ENCODE assay signal across 32 cellular contexts in the genomic region with DNA sequence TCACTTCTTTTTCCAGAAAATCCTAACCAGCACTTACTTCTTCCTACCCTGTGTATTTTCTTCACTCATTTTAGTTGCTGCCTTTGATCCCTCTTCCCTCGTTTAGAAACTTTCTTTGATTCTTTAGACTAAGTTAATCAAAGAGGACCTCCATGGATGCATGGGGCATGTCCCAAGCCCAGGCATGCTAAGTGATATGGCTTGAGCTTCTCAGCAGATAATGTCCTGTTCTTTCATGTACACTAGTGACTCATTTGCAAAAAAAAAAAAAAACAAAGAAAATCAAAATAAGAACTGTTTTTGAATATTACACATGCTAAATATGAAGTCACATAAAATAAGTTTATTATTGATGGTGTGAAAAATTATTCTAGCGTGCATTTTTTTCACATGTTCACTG.
"Had no signal": no experiment of that assay in that cellular context is flagged by ENCODE, and none has a peak within 500 bp of the region (broad histone marks: within the 10 kb centered on the region; RNA-seq: fewer than 3 reads in every experiment).

No MANE protein-coding gene starts in this region.

- H3K79me2 ChIP-seq: hepatocyte had no signal

- H3K27me3 Mint-ChIP-seq: activated CD4-positive, alpha-beta memory T cell treated with anti-CD3 and anti-CD28 coated beads, Interleukin-2, amount 10 ng/mL, durations not matched to agents 7 days and 5 days; activated naive CD4-positive, alpha-beta T cell treated with anti-CD3 and anti-CD28 coated beads, Interleukin-2, amount 10 ng/mL, durations not matched to agents 7 days and 5 days; activated naive CD8-positive, alpha-beta T cell treated with anti-CD3 and anti-CD28 coated beads, Interleukin-2, amount 10 ng/mL, durations not matched to agents 7 days and 5 days; activated T-cell treated with anti-CD3 and anti-CD28 coated beads, Interleukin-2, amount 50 U/mL, for 24 hours; dendritic cell treated with granulocyte-macrophage colony-stimulating factor and Interleukin-4, amounts not matched to agents 40 ng/mL and 50 ng/mL, for 4 days; T-cell had no signal

- H3K4me3 Mint-ChIP-seq: activated CD4-positive, alpha-beta memory T cell treated with anti-CD3 and anti-CD28 coated beads, Interleukin-2, amount 10 ng/mL, durations not matched to agents 7 days and 5 days; activated CD4-positive, alpha-beta T cell treated with anti-CD3 and anti-CD28 coated beads, Interleukin-2, amount 10 ng/mL, durations not matched to agents 7 days and 5 days; activated naive CD4-positive, alpha-beta T cell treated with anti-CD3 and anti-CD28 coated beads, Interleukin-2, amount 10 ng/mL, durations not matched to agents 7 days and 5 days; activated naive CD8-positive, alpha-beta T cell treated with anti-CD3 and anti-CD28 coated beads, Interleukin-2, amount 10 ng/mL, durations not matched to agents 7 days and 5 days; activated T-cell treated with anti-CD3 and anti-CD28 coated beads, Interleukin-2, amount 50 U/mL, for 24 hours; activated T-cell treated with anti-CD3 and anti-CD28 coated beads, Interleukin-2, amount 50 U/mL, for 72 hours; dendritic cell treated with granulocyte-macrophage colony-stimulating factor and Interleukin-4, amounts not matched to agents 40 ng/mL and 50 ng/mL, for 4 days; endodermal cell; T-cell; T-helper 1 cell treated with Interleukin-12 subunit alpha and Interleukin-12 subunit beta and Interleukin-4 antibody, amounts not matched to agents 30 μg/mL and 1 μg/mL, for 36 hours; T-helper 2 cell treated with Interferon-gamma antibody and Interleukin-4, amounts not matched to agents 5 μg/mL and 100 μg/mL, for 36 hours had no signal

- ATAC-seq: activated naive CD4-positive, alpha-beta T cell treated with anti-CD3 and anti-CD28 coated beads, Interleukin-2, amount 50 U/mL, for 72 hours; activated T-cell treated with anti-CD3 and anti-CD28 coated beads, Interleukin-2, amount 50 U/mL, for 72 hours; gastroesophageal sphincter; heart right ventricle; T-cell had no signal

- H3K36me3 ChIP-seq: brain microvascular endothelial cell, cardiac muscle cell, esophagus muscularis mucosa, gastroesophageal sphincter, heart right ventricle had no signal

- H3K4me1 Mint-ChIP-seq: activated CD4-positive, alpha-beta memory T cell treated with anti-CD3 and anti-CD28 coated beads, Interleukin-2, amount 10 ng/mL, durations not matched to agents 7 days and 5 days; activated CD4-positive, alpha-beta T cell treated with anti-CD3 and anti-CD28 coated beads, Interleukin-2, amount 10 ng/mL, durations not matched to agents 7 days and 5 days; activated naive CD4-positive, alpha-beta T cell treated with anti-CD3 and anti-CD28 coated beads, Interleukin-2, amount 10 ng/mL, durations not matched to agents 7 days and 5 days; activated naive CD8-positive, alpha-beta T cell treated with anti-CD3 and anti-CD28 coated beads, Interleukin-2, amount 10 ng/mL, durations not matched to agents 7 days and 5 days; endodermal cell; T-cell had no signal

- H3K4me2 ChIP-seq: hepatocyte had no signal

- H3K27ac Mint-ChIP-seq: activated CD4-positive, alpha-beta memory T cell treated with anti-CD3 and anti-CD28 coated beads, Interleukin-2, amount 10 ng/mL, durations not matched to agents 7 days and 5 days; activated CD4-positive, alpha-beta T cell treated with anti-CD3 and anti-CD28 coated beads, Interleukin-2, amount 10 ng/mL, durations not matched to agents 7 days and 5 days; activated naive CD4-positive, alpha-beta T cell treated with anti-CD3 and anti-CD28 coated beads, Interleukin-2, amount 10 ng/mL, durations not matched to agents 7 days and 5 days; activated naive CD4-positive, alpha-beta T cell treated with anti-CD3 and anti-CD28 coated beads, Interleukin-2, amount 50 U/mL, for 72 hours; activated naive CD8-positive, alpha-beta T cell treated with anti-CD3 and anti-CD28 coated beads, Interleukin-2, amount 10 ng/mL, durations not matched to agents 7 days and 5 days; activated T-cell treated with anti-CD3 and anti-CD28 coated beads, Interleukin-2, amount 50 U/mL, for 24 hours; activated T-cell treated with anti-CD3 and anti-CD28 coated beads, Interleukin-2, amount 50 U/mL, for 72 hours; dendritic cell treated with granulocyte-macrophage colony-stimulating factor and Interleukin-4, amounts not matched to agents 40 ng/mL and 50 ng/mL, for 4 days; endodermal cell; T-cell; T-helper 1 cell treated with Interleukin-12 subunit alpha and Interleukin-12 subunit beta and Interleukin-4 antibody, amounts not matched to agents 30 μg/mL and 1 μg/mL, for 36 hours; T-helper 2 cell treated with Interferon-gamma antibody and Interleukin-4, amounts not matched to agents 5 μg/mL and 100 μg/mL, for 36 hours had no signal

- H3K36me3 Mint-ChIP-seq: activated naive CD4-positive, alpha-beta T cell treated with anti-CD3 and anti-CD28 coated beads, Interleukin-2, amount 10 ng/mL, durations not matched to agents 7 days and 5 days; activated naive CD4-positive, alpha-beta T cell treated with anti-CD3 and anti-CD28 coated beads, Interleukin-2, amount 50 U/mL, for 72 hours; activated naive CD8-positive, alpha-beta T cell treated with anti-CD3 and anti-CD28 coated beads, Interleukin-2, amount 10 ng/mL, durations not matched to agents 7 days and 5 days; T-cell had no signal

- H3K9me3 Mint-ChIP-seq: activated CD4-positive, alpha-beta memory T cell treated with anti-CD3 and anti-CD28 coated beads, Interleukin-2, amount 10 ng/mL, durations not matched to agents 7 days and 5 days; activated CD4-positive, alpha-beta T cell treated with anti-CD3 and anti-CD28 coated beads, Interleukin-2, amount 10 ng/mL, durations not matched to agents 7 days and 5 days; activated naive CD4-positive, alpha-beta T cell treated with anti-CD3 and anti-CD28 coated beads, Interleukin-2, amount 10 ng/mL, durations not matched to agents 7 days and 5 days; activated naive CD4-positive, alpha-beta T cell treated with anti-CD3 and anti-CD28 coated beads, Interleukin-2, amount 50 U/mL, for 72 hours; activated naive CD8-positive, alpha-beta T cell treated with anti-CD3 and anti-CD28 coated beads, Interleukin-2, amount 10 ng/mL, durations not matched to agents 7 days and 5 days; activated T-cell treated with anti-CD3 and anti-CD28 coated beads, Interleukin-2, amount 50 U/mL, for 24 hours; activated T-cell treated with anti-CD3 and anti-CD28 coated beads, Interleukin-2, amount 50 U/mL, for 72 hours; dendritic cell treated with granulocyte-macrophage colony-stimulating factor and Interleukin-4, amounts not matched to agents 40 ng/mL and 50 ng/mL, for 4 days; endodermal cell; T-cell; T-helper 1 cell treated with Interleukin-12 subunit alpha and Interleukin-12 subunit beta and Interleukin-4 antibody, amounts not matched to agents 30 μg/mL and 1 μg/mL, for 36 hours; T-helper 2 cell treated with Interferon-gamma antibody and Interleukin-4, amounts not matched to agents 5 μg/mL and 100 μg/mL, for 36 hours had no signal

- FAIRE-seq: astrocyte had no signal

- H3K27ac ChIP-seq: brain microvascular endothelial cell, cardiac muscle cell, coronary artery, esophagus muscularis mucosa, gastroesophageal sphincter, heart right ventricle, hepatocyte had no signal

- H3K4me1 ChIP-seq: esophagus muscularis mucosa, gastroesophageal sphincter, heart right ventricle had no signal

- H3K9me3 ChIP-seq: esophagus muscularis mucosa, gastroesophageal sphincter, heart right ventricle had no signal

- DNase-seq: activated CD4-positive, alpha-beta memory T cell treated with anti-CD3 and anti-CD28 coated beads, Interleukin-2, amount 10 ng/mL, durations not matched to agents 7 days and 5 days; activated CD4-positive, alpha-beta T cell treated with anti-CD3 and anti-CD28 coated beads for 1 hour; activated CD4-positive, alpha-beta T cell treated with anti-CD3 and anti-CD28 coated beads for 4 hours; activated CD4-positive, alpha-beta T cell treated with anti-CD3 and anti-CD28 coated beads, Interleukin-2, amount 10 ng/mL, durations not matched to agents 7 days and 5 days; activated CD4-positive, alpha-beta T cell treated with anti-CD3 and anti-CD28 coated beads, Interleukin-2, amount 50 U/mL, for 4 hours; activated CD8-positive, alpha-beta memory T cell treated with anti-CD3 and anti-CD28 coated beads, Interleukin-2, amount 50 U/mL, for 48 hours; activated gamma-delta T cell; activated naive CD4-positive, alpha-beta T cell; activated naive CD4-positive, alpha-beta T cell treated with anti-CD3 and anti-CD28 coated beads, Interleukin-2, amount 10 ng/mL, durations not matched to agents 7 days and 5 days; activated naive CD8-positive, alpha-beta T cell treated with anti-CD3 and anti-CD28 coated beads, Interleukin-2, amount 10 ng/mL, durations not matched to agents 7 days and 5 days; activated T-cell treated with anti-CD3 and anti-CD28 coated beads for 4 hours; activated T-cell treated with anti-CD3 and anti-CD28 coated beads, Interleukin-2, amount 50 U/mL, for 24 hours; central memory CD4-positive, alpha-beta T cell; cerebellar nuclear complex; effector memory CD4-positive, alpha-beta T cell; heart right ventricle; T-cell; T1000 had no signal

- H3K4me3 ChIP-seq: cardiac muscle cell, coronary artery, dorsolateral prefrontal cortex, esophagus muscularis mucosa, gastroesophageal sphincter, heart right ventricle, hepatocyte had no signal

- H2AFZ ChIP-seq: hepatocyte had no signal
